In genomic region chr22:29994941-29995340, GRCh38 we compare ENCODE assay signal across 1 cellular context.
TF ChIP-seq lines count a peak whose summit lies in the region.

No MANE protein-coding gene starts in this region.

TF ChIP-seq in HepG2, 621 proteins besides CTCF, POLR2A, EP300 and RAD21 (continued from another document and continues in another):
- TF ChIP-seq FOXP1 (IDR thresholded peaks at IDR 0.05): no peak
- TF ChIP-seq FOXP1 (CRISPR knock-in tag; IDR thresholded peaks at IDR 0.05): no peak
- no peak for TF ChIP-seq NFIB (CRISPR knock-in tag; IDR thresholded peaks at IDR 0.05; ENCODE audit: borderline replicate concordance)
- TF ChIP-seq AHDC1 (CRISPR knock-in tag; IDR thresholded peaks at IDR 0.05; ENCODE audit: borderline replicate concordance): no peak
- TF ChIP-seq FOXO1 (CRISPR knock-in tag; IDR thresholded peaks at IDR 0.05): no peak
- TF ChIP-seq ARID2 (CRISPR knock-in tag; IDR thresholded peaks at IDR 0.05; ENCODE audit: borderline replicate concordance): no peak
- no peak for TF ChIP-seq MTF2 (CRISPR knock-in tag; IDR thresholded peaks at IDR 0.05; ENCODE audit: borderline replicate concordance)
- no peak for TF ChIP-seq ZNF614 (CRISPR knock-in tag; IDR thresholded peaks at IDR 0.05; ENCODE audit: borderline replicate concordance)
- no peak for TF ChIP-seq ZNF839 (CRISPR knock-in tag; IDR thresholded peaks at IDR 0.05; ENCODE audit: borderline replicate concordance)
- no peak for TF ChIP-seq ARID4A (CRISPR knock-in tag; IDR thresholded peaks at IDR 0.05; ENCODE audit: borderline replicate concordance)
- TF ChIP-seq ARNT (IDR thresholded peaks at IDR 0.05): no peak
- TF ChIP-seq PPARG (CRISPR knock-in tag; conservative IDR thresholded peaks at IDR 0.05): peak; percentile 84
- no peak for TF ChIP-seq KLF15 (CRISPR knock-in tag; IDR thresholded peaks at IDR 0.05; ENCODE audit: borderline replicate concordance)
- no peak for TF ChIP-seq ZNF451 (CRISPR knock-in tag; IDR thresholded peaks at IDR 0.05)
- peak; percentile 22; the same call in 1 of the 2 replicates for TF ChIP-seq KAT8 (CRISPR knock-in tag; IDR thresholded peaks at IDR 0.05)
- TF ChIP-seq ZNF7 (CRISPR knock-in tag; IDR thresholded peaks at IDR 0.05): no peak
- TF ChIP-seq ZHX1 (CRISPR knock-in tag; IDR thresholded peaks at IDR 0.05; ENCODE audit: low read depth): no peak
- peak; percentile 29; the same call in 1 of the 2 replicates for TF ChIP-seq HNF4A (CRISPR knock-in tag; IDR thresholded peaks at IDR 0.05)
- no peak for TF ChIP-seq DZIP1 (CRISPR knock-in tag; IDR thresholded peaks at IDR 0.05)
- TF ChIP-seq FOXC1 (CRISPR knock-in tag; IDR thresholded peaks at IDR 0.05; ENCODE audit: borderline replicate concordance): no peak
- no peak for TF ChIP-seq MAZ (IDR thresholded peaks at IDR 0.05; ENCODE audit: borderline replicate concordance, low read depth, low read length)
- TF ChIP-seq MAZ (CRISPR knock-in tag; IDR thresholded peaks at IDR 0.05; ENCODE audit: low read depth): no peak
- no peak for TF ChIP-seq PREB (CRISPR knock-in tag; IDR thresholded peaks at IDR 0.05)
- peak; percentile 63 for TF ChIP-seq ELF1 (CRISPR knock-in tag; IDR thresholded peaks at IDR 0.05)
- TF ChIP-seq ZNF317 (CRISPR knock-in tag; IDR thresholded peaks at IDR 0.05): 0 out of 2 replicates have a peak, but pooled peaks have one; percentile 43
- TF ChIP-seq GATAD2A (CRISPR knock-in tag; IDR thresholded peaks at IDR 0.05): 0 out of 2 replicates have a peak, but pooled peaks have one; percentile 7
- TF ChIP-seq ZNF512B (CRISPR knock-in tag; IDR thresholded peaks at IDR 0.05; ENCODE audit: borderline replicate concordance): no peak
- no peak for TF ChIP-seq ZNF609 (CRISPR knock-in tag; IDR thresholded peaks at IDR 0.05; ENCODE audit: borderline replicate concordance)
- peak; percentile 39; the same call in 1 of the 2 replicates for TF ChIP-seq SAP130 (CRISPR knock-in tag; IDR thresholded peaks at IDR 0.05; ENCODE audit: low read depth)
- no peak for TF ChIP-seq ZNF781 (CRISPR knock-in tag; IDR thresholded peaks at IDR 0.05; ENCODE audit: borderline replicate concordance, not compliant biosample characterization)
- TF ChIP-seq KDM1A (CRISPR knock-in tag; IDR thresholded peaks at IDR 0.05): no peak
